ENCODE assay signal across 28 cellular contexts in genomic region chr6:90530882-90531281, GRCh38.
"Had no signal": no experiment of that assay in that cellular context is flagged by ENCODE, and none has a peak within 500 bp of the region (broad histone marks: within the 10 kb centered on the region; RNA-seq: fewer than 3 reads in every experiment).

No MANE protein-coding gene starts in this region.

- H3K9me3 Mint-ChIP-seq: activated naive CD4-positive, alpha-beta T cell treated with anti-CD3 and anti-CD28 coated beads, Interleukin-2, amount 50 U/mL, for 72 hours; activated naive CD8-positive, alpha-beta T cell treated with anti-CD3 and anti-CD28 coated beads, Interleukin-2, amount 50 U/mL, for 24 hours; activated T-cell treated with anti-CD3 and anti-CD28 coated beads, Interleukin-2, amount 50 U/mL, for 24 hours; WTC11 had no signal

- ATAC-seq: activated CD8-positive, alpha-beta memory T cell treated with anti-CD3 and anti-CD28 coated beads, Interleukin-2, amount 10 ng/mL, durations not matched to agents 7 days and 5 days; activated naive CD4-positive, alpha-beta T cell treated with anti-CD3 and anti-CD28 coated beads, Interleukin-2, amount 50 U/mL, for 72 hours; activated naive CD8-positive, alpha-beta T cell treated with anti-CD3 and anti-CD28 coated beads, Interleukin-2, amount 50 U/mL, for 24 hours; body of pancreas; PC-3; WTC11 had no signal

- H3K4me1 Mint-ChIP-seq: WTC11 had no signal

- DNase-seq: activated CD4-positive, alpha-beta T cell treated with anti-CD3 and anti-CD28 coated beads for 48 hours; activated CD4-positive, alpha-beta T cell treated with anti-CD3 and anti-CD28 coated beads, Interleukin-2, amount 50 U/mL, for 4 hours; activated CD4-positive, CD25-positive, alpha-beta regulatory T cell treated with anti-CD3 and anti-CD28 coated beads, Interleukin-2, amount 50 U/mL, for 72 hours; activated CD8-positive, alpha-beta memory T cell treated with anti-CD3 and anti-CD28 coated beads, Interleukin-2, amount 10 ng/mL, durations not matched to agents 7 days and 5 days; activated effector memory CD4-positive, alpha-beta T cell treated with anti-CD3 and anti-CD28 coated beads, Interleukin-2, amount 50 U/mL, for 16 hours; activated naive CD4-positive, alpha-beta T cell treated with Interleukin-2 at 50 U/mL for 16 hours; activated naive CD8-positive, alpha-beta T cell treated with anti-CD3 and anti-CD28 coated beads, Interleukin-2, amount 50 U/mL, for 24 hours; activated T-cell treated with anti-CD3 and anti-CD28 coated beads, Interleukin-2, amount 50 U/mL, for 24 hours; amniotic stem cell; body of pancreas; central memory CD4-positive, alpha-beta T cell; KBM-7; NCI-H1092; NCI-H1417; NCI-H1694; NCI-H2029; NCI-H2107; NCI-H2171 treated with DMSO at 0.1 percent for 48 hours; NCI-H226; NCI-H510A; NCI-H526 treated with DMSO at 0.1 percent for 48 hours; NCI-H82; NK-92 treated with Interleukin-12 subunit alpha and Interleukin-12 subunit beta, amount 100 ng/mL, for 24 hours; PC-3; SHP77 treated with DMSO at 0.1 percent for 48 hours had no signal

- H3K27me3 ChIP-seq: ascending aorta, body of pancreas had no signal

- H3K4me3 Mint-ChIP-seq: activated CD8-positive, alpha-beta memory T cell treated with anti-CD3 and anti-CD28 coated beads, Interleukin-2, amount 10 ng/mL, durations not matched to agents 7 days and 5 days; activated naive CD8-positive, alpha-beta T cell treated with anti-CD3 and anti-CD28 coated beads, Interleukin-2, amount 50 U/mL, for 24 hours; activated T-cell treated with anti-CD3 and anti-CD28 coated beads, Interleukin-2, amount 50 U/mL, for 24 hours; WTC11 had no signal

- H3K27me3 Mint-ChIP-seq: activated CD8-positive, alpha-beta memory T cell treated with anti-CD3 and anti-CD28 coated beads, Interleukin-2, amount 10 ng/mL, durations not matched to agents 7 days and 5 days; activated naive CD8-positive, alpha-beta T cell treated with anti-CD3 and anti-CD28 coated beads, Interleukin-2, amount 50 U/mL, for 24 hours; activated T-cell treated with anti-CD3 and anti-CD28 coated beads, Interleukin-2, amount 50 U/mL, for 24 hours had no signal

- H3K4me3 ChIP-seq: ascending aorta, body of pancreas had no signal

- H3K9me3 ChIP-seq: ascending aorta, body of pancreas had no signal

- H3K4me1 ChIP-seq: ascending aorta, body of pancreas had no signal

- H3K27ac ChIP-seq: ascending aorta, body of pancreas had no signal

- H3K27ac Mint-ChIP-seq: activated CD8-positive, alpha-beta memory T cell treated with anti-CD3 and anti-CD28 coated beads, Interleukin-2, amount 10 ng/mL, durations not matched to agents 7 days and 5 days; activated naive CD4-positive, alpha-beta T cell treated with anti-CD3 and anti-CD28 coated beads, Interleukin-2, amount 50 U/mL, for 72 hours; activated naive CD8-positive, alpha-beta T cell treated with anti-CD3 and anti-CD28 coated beads, Interleukin-2, amount 50 U/mL, for 24 hours; activated T-cell treated with anti-CD3 and anti-CD28 coated beads, Interleukin-2, amount 50 U/mL, for 24 hours; WTC11 had no signal
